ENCODE assay signal across 8 cellular contexts in the genomic region with DNA sequence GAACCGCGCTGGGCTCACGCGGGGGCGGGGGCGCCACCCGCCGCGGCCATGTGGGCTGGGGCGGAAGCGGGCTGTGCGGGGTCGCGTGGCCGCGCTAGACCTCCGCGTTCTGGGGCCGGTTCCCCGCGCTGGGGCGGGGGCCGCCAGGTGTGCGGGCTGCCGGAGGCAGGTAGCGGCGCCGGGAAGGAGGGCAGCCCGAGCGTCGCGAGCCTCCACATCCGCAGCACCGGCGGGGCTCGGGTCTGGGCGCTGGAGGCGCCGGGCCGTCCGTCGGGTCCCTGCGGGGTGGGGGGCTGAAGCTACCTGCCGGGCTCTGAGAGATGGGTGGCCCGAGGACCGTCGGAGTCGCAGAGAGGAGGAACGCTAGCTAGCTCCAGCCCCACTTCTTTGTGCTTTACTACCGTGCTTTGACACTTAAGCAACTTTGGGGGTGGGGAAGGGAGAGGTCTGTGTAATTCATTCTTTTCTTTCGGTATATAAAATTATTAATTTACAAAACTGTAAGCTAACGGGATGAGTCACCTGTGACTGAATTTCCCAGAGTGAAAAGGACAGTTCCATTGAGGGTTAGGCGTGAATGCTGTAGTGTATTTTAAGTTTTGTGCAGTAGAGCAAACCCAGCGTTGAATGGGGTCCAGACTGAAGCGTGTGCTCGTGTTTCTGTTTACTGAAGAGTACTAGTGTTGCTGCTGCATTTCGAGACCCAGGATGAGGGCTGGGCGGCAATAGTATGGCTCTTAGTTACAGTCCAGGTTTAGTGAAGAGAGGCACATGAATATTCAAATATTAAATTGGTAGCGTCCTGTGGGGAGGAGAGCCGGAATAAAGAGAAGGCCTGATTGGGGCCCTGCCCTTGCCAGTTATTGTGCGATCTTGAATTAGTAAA. TPM values are rescaled to one million over a fixed set of nuclear protein-coding genes. Genes with fewer than 3 reads are reported as not detected.
DNase-seq lines count a peak whose midpoint lies in the region; ATAC-seq and TF ChIP-seq lines count a peak whose summit lies in the region.

No MANE protein-coding gene starts in this region.

- H3K9me3 ChIP-seq in parathyroid adenoma (ENCODE audit: control insufficient read depth, low read length), result no peaks in the 10 kb centered on the region

- H3K36me3 ChIP-seq in parathyroid adenoma (ENCODE audit: control insufficient read depth, insufficient read depth, low read length), result no peaks in the 10 kb centered on the region

- peak overlapping the region; percentile 67 for H3K4me2 ChIP-seq in parathyroid adenoma (ENCODE audit: low read length)

- no peaks in the 10 kb centered on the region for H3K4me1 ChIP-seq in parathyroid adenoma

- no peaks in the 10 kb centered on the region for H3K27me3 ChIP-seq in parathyroid adenoma (ENCODE audit: control insufficient read depth, insufficient read depth, low read length)

- H3K27me3 Mint-ChIP-seq in activated T-cell treated with anti-CD3 and anti-CD28 coated beads, Interleukin-2, amount 50 U/mL, for 72 hours (ENCODE audit: low read depth), result no peaks in the 10 kb centered on the region

- H3K27ac Mint-ChIP-seq in activated T-cell treated with anti-CD3 and anti-CD28 coated beads, Interleukin-2, amount 50 U/mL, for 72 hours, result peak overlapping the region; percentile 66

- H3K79me2 ChIP-seq in parathyroid adenoma, result no peaks in the 10 kb centered on the region

- peak overlapping the region; percentile 81 to 92 for H3K4me3 Mint-ChIP-seq in activated T-cell treated with anti-CD3 and anti-CD28 coated beads, Interleukin-2, amount 50 U/mL, for 72 hours

- peak; percentile 23 for DNase-seq in NCI-H1436 (lab: John Stamatoyannopoulos, UW)
- no peak for DNase-seq in NCI-H1436 treated with DMSO at 0.1 percent for 48 hours (lab: John Stamatoyannopoulos, UW)
- peak; percentile 3 for DNase-seq in HFF-Myc (ENCODE audit: extremely low read depth, low read depth)
- peak; percentile 21 for DNase-seq in NCI-H1105 treated with DMSO at 0.1 percent for 48 hours (lab: John Stamatoyannopoulos, UW)
- peak in 1 of 2 donors; percentile 18 for DNase-seq in activated T-cell treated with anti-CD3 and anti-CD28 coated beads, Interleukin-2, amount 50 U/mL, for 72 hours
- DNase-seq in germinal center (ENCODE audit: low spot score), result peak; percentile 25
- no peak for DNase-seq in cerebellar nuclear complex (lab: John Stamatoyannopoulos, UW)

- H3K4me1 Mint-ChIP-seq in activated T-cell treated with anti-CD3 and anti-CD28 coated beads, Interleukin-2, amount 50 U/mL, for 72 hours (ENCODE audit: low read depth), result peaks cover 49% of the 10 kb centered on the region

- TF ChIP-seq CTCF in HFF-Myc (IDR thresholded peaks at IDR 0.05; ENCODE audit: low read depth, low read length, missing control alignments), result no peak
- TF ChIP-seq CTCF in parathyroid adenoma (IDR thresholded peaks at IDR 0.05), result no peak

- H2AFZ ChIP-seq in parathyroid adenoma, result peak overlapping the region; percentile 89

- H3K9ac ChIP-seq in parathyroid adenoma, result no peak overlapping the region

- no peaks in the 10 kb centered on the region for H3K36me3 Mint-ChIP-seq in activated T-cell treated with anti-CD3 and anti-CD28 coated beads, Interleukin-2, amount 50 U/mL, for 72 hours (ENCODE audit: insufficient read depth in 2 of 2)

- H3K4me3 ChIP-seq in HFF-Myc (replicated peaks; ENCODE audit: low read depth, low read length) (peak overlapping the region; percentile 86), parathyroid adenoma (ENCODE audit: low read depth, low read length) (peak overlapping the region; percentile 64)

- no peak overlapping the region for H3K27ac ChIP-seq in parathyroid adenoma

- no peaks in the 10 kb centered on the region for H3K9me3 Mint-ChIP-seq in activated T-cell treated with anti-CD3 and anti-CD28 coated beads, Interleukin-2, amount 50 U/mL, for 72 hours

- peak in 1 of 2 donors; percentile 39 for ATAC-seq in activated T-cell treated with anti-CD3 and anti-CD28 coated beads, Interleukin-2, amount 50 U/mL, for 72 hours (replicated peaks in 1 of 2)

RNA-seq across cellular contexts. Expression of a gene that starts 0.8 kb away (rescaled TPM):
- total RNA-seq in activated T-cell treated with anti-CD3 and anti-CD28 coated beads, Interleukin-2, amount 50 U/mL, for 72 hours, result 10 to 100 TPM; 44.5 to 54.0 TPM

Comparison
In these comparisons a context has a peak if more than half of its experiments do, and no peak if none do; other contexts are left out.
1. DNase-seq: peak in NCI-H1436 (single experiment), HFF-Myc (single experiment), NCI-H1105 treated with DMSO at 0.1 percent for 48 hours (single experiment) and germinal center (single experiment); none in NCI-H1436 treated with DMSO at 0.1 percent for 48 hours (single experiment) and cerebellar nuclear complex (0 of 2).